1 cellular context compared by ENCODE assay signal in the genomic region with DNA sequence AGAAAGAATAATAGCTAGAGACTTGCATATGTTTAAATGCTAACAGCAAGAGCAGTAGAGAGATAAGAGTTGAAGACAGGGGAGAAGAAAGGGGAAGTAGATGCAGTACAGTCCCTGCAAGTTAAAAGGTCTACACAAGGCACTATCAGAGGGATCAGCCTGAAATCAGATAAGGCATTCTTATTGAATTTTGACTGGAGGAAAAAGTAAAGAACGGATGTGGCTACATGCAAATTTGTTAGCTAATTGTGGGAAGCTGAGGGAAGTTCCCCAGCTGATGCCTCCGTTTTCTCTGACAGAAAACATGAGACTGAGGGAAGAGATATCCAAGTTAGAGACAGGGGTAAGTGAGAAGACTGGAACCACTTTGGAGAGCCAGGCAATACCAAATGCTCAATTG.
A peak's percentile ranks its signal among the peaks of the same experiment; 100 is the strongest.
TF ChIP-seq lines count a peak whose summit lies in the region.

No MANE protein-coding gene starts in this region.

TF ChIP-seq in K562, 482 proteins besides CTCF, POLR2A, EP300 and RAD21 (continued from another document and continues in another):
- TF ChIP-seq FOXP1 (CRISPR knock-in tag; IDR thresholded peaks at IDR 0.05) (no peak), ILF3 (IDR thresholded peaks at IDR 0.05; ENCODE audit: borderline replicate concordance) (no peak), MEF2A (IDR thresholded peaks at IDR 0.05; ENCODE audit: control insufficient read depth, low read depth, low read length) (no peak), NRF1 (conservative IDR thresholded peaks at IDR 0.05 in 1 of 2, IDR thresholded peaks at IDR 0.05 in 1 of 2) (no peak), ZFP1 (CRISPR knock-in tag; IDR thresholded peaks at IDR 0.05) (no peak), KHSRP (IDR thresholded peaks at IDR 0.05) (no peak), TRIM28 (IDR thresholded peaks at IDR 0.05) (peak; percentile 46; the same call in 1 of the 2 replicates), MTF1 (CRISPR knock-in tag; IDR thresholded peaks at IDR 0.05; ENCODE audit: borderline replicate concordance) (no peak), RBM14 (IDR thresholded peaks at IDR 0.05; ENCODE audit: borderline replicate concordance, insufficient read depth, low read depth, low read length) (no peak), KAT2B (IDR thresholded peaks at IDR 0.05; ENCODE audit: low read depth, low read length) (no peak), CBX8 (IDR thresholded peaks at IDR 0.05; ENCODE audit: borderline replicate concordance, extremely low read depth, low read depth, low read length, poor library complexity, severe bottlenecking) (no peak), HLTF (IDR thresholded peaks at IDR 0.05) (no peak), L3MBTL2 (IDR thresholded peaks at IDR 0.05) (peak; percentile 36; the same call in 1 of the 2 replicates), ZNF584 (CRISPR knock-in tag; IDR thresholded peaks at IDR 0.05; ENCODE audit: low read depth) (no peak), TBL1XR1 (IDR thresholded peaks at IDR 0.05; ENCODE audit: low read length in 2 of 2) (peak in 1 of 2 experiments; percentile 63; a peak in 1 of 4 replicates), ZNF165 (CRISPR knock-in tag; IDR thresholded peaks at IDR 0.05; ENCODE audit: borderline replicate concordance) (no peak), BMI1 (IDR thresholded peaks at IDR 0.05; ENCODE audit: low read length) (no peak), PTRF (tag; IDR thresholded peaks at IDR 0.05) (no peak), ZNF347 (CRISPR knock-in tag; IDR thresholded peaks at IDR 0.05; ENCODE audit: low read depth) (no peak), FOXJ3 (CRISPR knock-in tag; IDR thresholded peaks at IDR 0.05) (no peak), NUFIP1 (IDR thresholded peaks at IDR 0.05; ENCODE audit: partially characterized antibody) (no peak), ARHGAP35 (IDR thresholded peaks at IDR 0.05; ENCODE audit: partially characterized antibody) (no peak), TSC22D4 (tag; IDR thresholded peaks at IDR 0.05) (no peak), ZNF79 (CRISPR knock-in tag; IDR thresholded peaks at IDR 0.05; ENCODE audit: low read depth) (no peak), HMG20B (CRISPR knock-in tag; IDR thresholded peaks at IDR 0.05) (no peak)
- TF ChIP-seq, protein P1, sequence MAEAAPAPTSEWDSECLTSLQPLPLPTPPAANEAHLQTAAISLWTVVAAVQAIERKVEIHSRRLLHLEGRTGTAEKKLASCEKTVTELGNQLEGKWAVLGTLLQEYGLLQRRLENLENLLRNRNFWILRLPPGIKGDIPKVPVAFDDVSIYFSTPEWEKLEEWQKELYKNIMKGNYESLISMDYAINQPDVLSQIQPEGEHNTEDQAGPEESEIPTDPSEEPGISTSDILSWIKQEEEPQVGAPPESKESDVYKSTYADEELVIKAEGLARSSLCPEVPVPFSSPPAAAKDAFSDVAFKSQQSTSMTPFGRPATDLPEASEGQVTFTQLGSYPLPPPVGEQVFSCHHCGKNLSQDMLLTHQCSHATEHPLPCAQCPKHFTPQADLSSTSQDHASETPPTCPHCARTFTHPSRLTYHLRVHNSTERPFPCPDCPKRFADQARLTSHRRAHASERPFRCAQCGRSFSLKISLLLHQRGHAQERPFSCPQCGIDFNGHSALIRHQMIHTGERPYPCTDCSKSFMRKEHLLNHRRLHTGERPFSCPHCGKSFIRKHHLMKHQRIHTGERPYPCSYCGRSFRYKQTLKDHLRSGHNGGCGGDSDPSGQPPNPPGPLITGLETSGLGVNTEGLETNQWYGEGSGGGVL (CRISPR knock-in tag; IDR thresholded peaks at IDR 0.05) = no peak
- TF ChIP-seq, protein P2, sequence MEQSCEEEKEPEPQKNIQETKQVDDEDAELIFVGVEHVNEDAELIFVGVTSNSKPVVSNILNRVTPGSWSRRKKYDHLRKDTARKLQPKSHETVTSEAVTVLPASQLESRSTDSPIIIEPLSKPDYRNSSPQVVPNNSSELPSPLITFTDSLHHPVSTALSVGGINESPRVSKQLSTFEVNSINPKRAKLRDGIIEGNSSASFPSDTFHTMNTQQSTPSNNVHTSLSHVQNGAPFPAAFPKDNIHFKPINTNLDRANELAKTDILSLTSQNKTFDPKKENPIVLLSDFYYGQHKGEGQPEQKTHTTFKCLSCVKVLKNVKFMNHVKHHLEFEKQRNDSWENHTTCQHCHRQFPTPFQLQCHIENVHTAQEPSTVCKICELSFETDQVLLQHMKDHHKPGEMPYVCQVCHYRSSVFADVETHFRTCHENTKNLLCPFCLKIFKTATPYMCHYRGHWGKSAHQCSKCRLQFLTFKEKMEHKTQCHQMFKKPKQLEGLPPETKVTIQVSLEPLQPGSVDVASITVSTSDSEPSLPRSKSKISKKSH (CRISPR knock-in tag; IDR thresholded peaks at IDR 0.05) = no peak
- TF ChIP-seq, protein P3, sequence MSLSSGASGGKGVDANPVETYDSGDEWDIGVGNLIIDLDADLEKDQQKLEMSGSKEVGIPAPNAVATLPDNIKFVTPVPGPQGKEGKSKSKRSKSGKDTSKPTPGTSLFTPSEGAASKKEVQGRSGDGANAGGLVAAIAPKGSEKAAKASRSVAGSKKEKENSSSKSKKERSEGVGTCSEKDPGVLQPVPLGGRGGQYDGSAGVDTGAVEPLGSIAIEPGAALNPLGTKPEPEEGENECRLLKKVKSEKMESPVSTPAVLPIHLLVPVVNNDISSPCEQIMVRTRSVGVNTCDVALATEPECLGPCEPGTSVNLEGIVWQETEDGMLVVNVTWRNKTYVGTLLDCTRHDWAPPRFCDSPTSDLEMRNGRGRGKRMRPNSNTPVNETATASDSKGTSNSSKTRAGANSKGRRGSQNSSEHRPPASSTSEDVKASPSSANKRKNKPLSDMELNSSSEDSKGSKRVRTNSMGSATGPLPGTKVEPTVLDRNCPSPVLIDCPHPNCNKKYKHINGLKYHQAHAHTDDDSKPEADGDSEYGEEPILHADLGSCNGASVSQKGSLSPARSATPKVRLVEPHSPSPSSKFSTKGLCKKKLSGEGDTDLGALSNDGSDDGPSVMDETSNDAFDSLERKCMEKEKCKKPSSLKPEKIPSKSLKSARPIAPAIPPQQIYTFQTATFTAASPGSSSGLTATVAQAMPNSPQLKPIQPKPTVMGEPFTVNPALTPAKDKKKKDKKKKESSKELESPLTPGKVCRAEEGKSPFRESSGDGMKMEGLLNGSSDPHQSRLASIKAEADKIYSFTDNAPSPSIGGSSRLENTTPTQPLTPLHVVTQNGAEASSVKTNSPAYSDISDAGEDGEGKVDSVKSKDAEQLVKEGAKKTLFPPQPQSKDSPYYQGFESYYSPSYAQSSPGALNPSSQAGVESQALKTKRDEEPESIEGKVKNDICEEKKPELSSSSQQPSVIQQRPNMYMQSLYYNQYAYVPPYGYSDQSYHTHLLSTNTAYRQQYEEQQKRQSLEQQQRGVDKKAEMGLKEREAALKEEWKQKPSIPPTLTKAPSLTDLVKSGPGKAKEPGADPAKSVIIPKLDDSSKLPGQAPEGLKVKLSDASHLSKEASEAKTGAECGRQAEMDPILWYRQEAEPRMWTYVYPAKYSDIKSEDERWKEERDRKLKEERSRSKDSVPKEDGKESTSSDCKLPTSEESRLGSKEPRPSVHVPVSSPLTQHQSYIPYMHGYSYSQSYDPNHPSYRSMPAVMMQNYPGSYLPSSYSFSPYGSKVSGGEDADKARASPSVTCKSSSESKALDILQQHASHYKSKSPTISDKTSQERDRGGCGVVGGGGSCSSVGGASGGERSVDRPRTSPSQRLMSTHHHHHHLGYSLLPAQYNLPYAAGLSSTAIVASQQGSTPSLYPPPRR (CRISPR knock-in tag; IDR thresholded peaks at IDR 0.05; ENCODE audit: borderline replicate concordance) = no peak
- TF ChIP-seq, protein P4, sequence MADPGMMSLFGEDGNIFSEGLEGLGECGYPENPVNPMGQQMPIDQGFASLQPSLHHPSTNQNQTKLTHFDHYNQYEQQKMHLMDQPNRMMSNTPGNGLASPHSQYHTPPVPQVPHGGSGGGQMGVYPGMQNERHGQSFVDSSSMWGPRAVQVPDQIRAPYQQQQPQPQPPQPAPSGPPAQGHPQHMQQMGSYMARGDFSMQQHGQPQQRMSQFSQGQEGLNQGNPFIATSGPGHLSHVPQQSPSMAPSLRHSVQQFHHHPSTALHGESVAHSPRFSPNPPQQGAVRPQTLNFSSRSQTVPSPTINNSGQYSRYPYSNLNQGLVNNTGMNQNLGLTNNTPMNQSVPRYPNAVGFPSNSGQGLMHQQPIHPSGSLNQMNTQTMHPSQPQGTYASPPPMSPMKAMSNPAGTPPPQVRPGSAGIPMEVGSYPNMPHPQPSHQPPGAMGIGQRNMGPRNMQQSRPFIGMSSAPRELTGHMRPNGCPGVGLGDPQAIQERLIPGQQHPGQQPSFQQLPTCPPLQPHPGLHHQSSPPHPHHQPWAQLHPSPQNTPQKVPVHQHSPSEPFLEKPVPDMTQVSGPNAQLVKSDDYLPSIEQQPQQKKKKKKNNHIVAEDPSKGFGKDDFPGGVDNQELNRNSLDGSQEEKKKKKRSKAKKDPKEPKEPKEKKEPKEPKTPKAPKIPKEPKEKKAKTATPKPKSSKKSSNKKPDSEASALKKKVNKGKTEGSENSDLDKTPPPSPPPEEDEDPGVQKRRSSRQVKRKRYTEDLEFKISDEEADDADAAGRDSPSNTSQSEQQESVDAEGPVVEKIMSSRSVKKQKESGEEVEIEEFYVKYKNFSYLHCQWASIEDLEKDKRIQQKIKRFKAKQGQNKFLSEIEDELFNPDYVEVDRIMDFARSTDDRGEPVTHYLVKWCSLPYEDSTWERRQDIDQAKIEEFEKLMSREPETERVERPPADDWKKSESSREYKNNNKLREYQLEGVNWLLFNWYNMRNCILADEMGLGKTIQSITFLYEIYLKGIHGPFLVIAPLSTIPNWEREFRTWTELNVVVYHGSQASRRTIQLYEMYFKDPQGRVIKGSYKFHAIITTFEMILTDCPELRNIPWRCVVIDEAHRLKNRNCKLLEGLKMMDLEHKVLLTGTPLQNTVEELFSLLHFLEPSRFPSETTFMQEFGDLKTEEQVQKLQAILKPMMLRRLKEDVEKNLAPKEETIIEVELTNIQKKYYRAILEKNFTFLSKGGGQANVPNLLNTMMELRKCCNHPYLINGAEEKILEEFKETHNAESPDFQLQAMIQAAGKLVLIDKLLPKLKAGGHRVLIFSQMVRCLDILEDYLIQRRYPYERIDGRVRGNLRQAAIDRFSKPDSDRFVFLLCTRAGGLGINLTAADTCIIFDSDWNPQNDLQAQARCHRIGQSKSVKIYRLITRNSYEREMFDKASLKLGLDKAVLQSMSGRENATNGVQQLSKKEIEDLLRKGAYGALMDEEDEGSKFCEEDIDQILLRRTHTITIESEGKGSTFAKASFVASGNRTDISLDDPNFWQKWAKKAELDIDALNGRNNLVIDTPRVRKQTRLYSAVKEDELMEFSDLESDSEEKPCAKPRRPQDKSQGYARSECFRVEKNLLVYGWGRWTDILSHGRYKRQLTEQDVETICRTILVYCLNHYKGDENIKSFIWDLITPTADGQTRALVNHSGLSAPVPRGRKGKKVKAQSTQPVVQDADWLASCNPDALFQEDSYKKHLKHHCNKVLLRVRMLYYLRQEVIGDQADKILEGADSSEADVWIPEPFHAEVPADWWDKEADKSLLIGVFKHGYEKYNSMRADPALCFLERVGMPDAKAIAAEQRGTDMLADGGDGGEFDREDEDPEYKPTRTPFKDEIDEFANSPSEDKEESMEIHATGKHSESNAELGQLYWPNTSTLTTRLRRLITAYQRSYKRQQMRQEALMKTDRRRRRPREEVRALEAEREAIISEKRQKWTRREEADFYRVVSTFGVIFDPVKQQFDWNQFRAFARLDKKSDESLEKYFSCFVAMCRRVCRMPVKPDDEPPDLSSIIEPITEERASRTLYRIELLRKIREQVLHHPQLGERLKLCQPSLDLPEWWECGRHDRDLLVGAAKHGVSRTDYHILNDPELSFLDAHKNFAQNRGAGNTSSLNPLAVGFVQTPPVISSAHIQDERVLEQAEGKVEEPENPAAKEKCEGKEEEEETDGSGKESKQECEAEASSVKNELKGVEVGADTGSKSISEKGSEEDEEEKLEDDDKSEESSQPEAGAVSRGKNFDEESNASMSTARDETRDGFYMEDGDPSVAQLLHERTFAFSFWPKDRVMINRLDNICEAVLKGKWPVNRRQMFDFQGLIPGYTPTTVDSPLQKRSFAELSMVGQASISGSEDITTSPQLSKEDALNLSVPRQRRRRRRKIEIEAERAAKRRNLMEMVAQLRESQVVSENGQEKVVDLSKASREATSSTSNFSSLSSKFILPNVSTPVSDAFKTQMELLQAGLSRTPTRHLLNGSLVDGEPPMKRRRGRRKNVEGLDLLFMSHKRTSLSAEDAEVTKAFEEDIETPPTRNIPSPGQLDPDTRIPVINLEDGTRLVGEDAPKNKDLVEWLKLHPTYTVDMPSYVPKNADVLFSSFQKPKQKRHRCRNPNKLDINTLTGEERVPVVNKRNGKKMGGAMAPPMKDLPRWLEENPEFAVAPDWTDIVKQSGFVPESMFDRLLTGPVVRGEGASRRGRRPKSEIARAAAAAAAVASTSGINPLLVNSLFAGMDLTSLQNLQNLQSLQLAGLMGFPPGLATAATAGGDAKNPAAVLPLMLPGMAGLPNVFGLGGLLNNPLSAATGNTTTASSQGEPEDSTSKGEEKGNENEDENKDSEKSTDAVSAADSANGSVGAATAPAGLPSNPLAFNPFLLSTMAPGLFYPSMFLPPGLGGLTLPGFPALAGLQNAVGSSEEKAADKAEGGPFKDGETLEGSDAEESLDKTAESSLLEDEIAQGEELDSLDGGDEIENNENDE (IDR thresholded peaks at IDR 0.05; ENCODE audit: low read depth, low read length) = no peak
- TF ChIP-seq, protein P5, sequence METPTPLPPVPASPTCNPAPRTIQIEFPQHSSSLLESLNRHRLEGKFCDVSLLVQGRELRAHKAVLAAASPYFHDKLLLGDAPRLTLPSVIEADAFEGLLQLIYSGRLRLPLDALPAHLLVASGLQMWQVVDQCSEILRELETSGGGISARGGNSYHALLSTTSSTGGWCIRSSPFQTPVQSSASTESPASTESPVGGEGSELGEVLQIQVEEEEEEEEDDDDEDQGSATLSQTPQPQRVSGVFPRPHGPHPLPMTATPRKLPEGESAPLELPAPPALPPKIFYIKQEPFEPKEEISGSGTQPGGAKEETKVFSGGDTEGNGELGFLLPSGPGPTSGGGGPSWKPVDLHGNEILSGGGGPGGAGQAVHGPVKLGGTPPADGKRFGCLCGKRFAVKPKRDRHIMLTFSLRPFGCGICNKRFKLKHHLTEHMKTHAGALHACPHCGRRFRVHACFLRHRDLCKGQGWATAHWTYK (CRISPR knock-in tag; IDR thresholded peaks at IDR 0.05) = no peak
- TF ChIP-seq, protein P6, sequence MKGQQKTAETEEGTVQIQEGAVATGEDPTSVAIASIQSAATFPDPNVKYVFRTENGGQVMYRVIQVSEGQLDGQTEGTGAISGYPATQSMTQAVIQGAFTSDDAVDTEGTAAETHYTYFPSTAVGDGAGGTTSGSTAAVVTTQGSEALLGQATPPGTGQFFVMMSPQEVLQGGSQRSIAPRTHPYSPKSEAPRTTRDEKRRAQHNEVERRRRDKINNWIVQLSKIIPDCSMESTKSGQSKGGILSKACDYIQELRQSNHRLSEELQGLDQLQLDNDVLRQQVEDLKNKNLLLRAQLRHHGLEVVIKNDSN (CRISPR knock-in tag; IDR thresholded peaks at IDR 0.05) = no peak
- TF ChIP-seq, protein P7, sequence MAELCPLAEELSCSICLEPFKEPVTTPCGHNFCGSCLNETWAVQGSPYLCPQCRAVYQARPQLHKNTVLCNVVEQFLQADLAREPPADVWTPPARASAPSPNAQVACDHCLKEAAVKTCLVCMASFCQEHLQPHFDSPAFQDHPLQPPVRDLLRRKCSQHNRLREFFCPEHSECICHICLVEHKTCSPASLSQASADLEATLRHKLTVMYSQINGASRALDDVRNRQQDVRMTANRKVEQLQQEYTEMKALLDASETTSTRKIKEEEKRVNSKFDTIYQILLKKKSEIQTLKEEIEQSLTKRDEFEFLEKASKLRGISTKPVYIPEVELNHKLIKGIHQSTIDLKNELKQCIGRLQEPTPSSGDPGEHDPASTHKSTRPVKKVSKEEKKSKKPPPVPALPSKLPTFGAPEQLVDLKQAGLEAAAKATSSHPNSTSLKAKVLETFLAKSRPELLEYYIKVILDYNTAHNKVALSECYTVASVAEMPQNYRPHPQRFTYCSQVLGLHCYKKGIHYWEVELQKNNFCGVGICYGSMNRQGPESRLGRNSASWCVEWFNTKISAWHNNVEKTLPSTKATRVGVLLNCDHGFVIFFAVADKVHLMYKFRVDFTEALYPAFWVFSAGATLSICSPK (IDR thresholded peaks at IDR 0.05; ENCODE audit: borderline replicate concordance) = no peak
